In genomic region chr15:94028809-94029208, GRCh38 we compare ENCODE assay signal across 27 cellular contexts.
"Had no signal": no experiment of that assay in that cellular context is flagged by ENCODE, and none has a peak within 500 bp of the region (broad histone marks: within the 10 kb centered on the region; RNA-seq: fewer than 3 reads in every experiment).

No MANE protein-coding gene starts in this region.

- H3K9me3 ChIP-seq: breast epithelium, colonic mucosa, esophagus muscularis mucosa, gastrocnemius medialis, spleen, thyroid gland had no signal

- H3K27ac Mint-ChIP-seq: activated naive CD8-positive, alpha-beta T cell treated with anti-CD3 and anti-CD28 coated beads for 36 hours; activated T-helper 2 cell treated with anti-CD3 and anti-CD28 coated beads, Interferon-gamma antibody, Interleukin-2, Interleukin-4, amounts not matched to agents 10 μg/mL and 5 μg/mL and 100 μg/mL, durations not matched to agents 14 hours and 24 hours and 36 hours; effector memory CD8-positive, alpha-beta T cell; memory B cell; naive thymus-derived CD4-positive, alpha-beta T cell had no signal

- H3K36me3 Mint-ChIP-seq: activated naive CD8-positive, alpha-beta T cell treated with anti-CD3 and anti-CD28 coated beads for 36 hours; memory B cell; naive thymus-derived CD4-positive, alpha-beta T cell had no signal

- H3K9me3 Mint-ChIP-seq: activated naive CD8-positive, alpha-beta T cell treated with anti-CD3 and anti-CD28 coated beads for 36 hours; activated T-cell treated with anti-CD3 and anti-CD28 coated beads, Interleukin-2, amount 50 U/mL, for 4 hours; activated T-helper 2 cell treated with anti-CD3 and anti-CD28 coated beads, Interferon-gamma antibody, Interleukin-2, Interleukin-4, amounts not matched to agents 10 μg/mL and 5 μg/mL and 100 μg/mL, durations not matched to agents 14 hours and 24 hours and 36 hours; central memory CD8-positive, alpha-beta T cell; effector memory CD8-positive, alpha-beta T cell; memory B cell had no signal

- H3K4me1 Mint-ChIP-seq: activated naive CD8-positive, alpha-beta T cell treated with anti-CD3 and anti-CD28 coated beads for 36 hours; central memory CD8-positive, alpha-beta T cell; memory B cell; naive thymus-derived CD4-positive, alpha-beta T cell had no signal

- H3K27ac ChIP-seq: breast epithelium, colonic mucosa, dorsolateral prefrontal cortex, gastrocnemius medialis, spleen, thyroid gland, WERI-Rb-1 had no signal

- DNase-seq: activated CD4-positive, alpha-beta T cell treated with anti-CD3 and anti-CD28 coated beads, Interleukin-2, amount 50 U/mL, for 4 hours; activated CD8-positive, alpha-beta memory T cell treated with anti-CD3 and anti-CD28 coated beads for 24 hours; activated CD8-positive, alpha-beta memory T cell treated with anti-CD3 and anti-CD28 coated beads, Interleukin-2, amount 50 U/mL, for 48 hours; activated naive CD4-positive, alpha-beta T cell; activated naive CD8-positive, alpha-beta T cell treated with anti-CD3 and anti-CD28 coated beads for 36 hours; activated T-cell treated with anti-CD3 and anti-CD28 coated beads, Interleukin-2, amount 50 U/mL, for 4 hours; colonic mucosa; dorsolateral prefrontal cortex; effector memory CD8-positive, alpha-beta T cell; gastrocnemius medialis; hippocampal formation; islet precursor cell; left cardiac atrium; naive thymus-derived CD4-positive, alpha-beta T cell; spleen; stimulated activated CD4-positive, alpha-beta T cell treated with anti-CD3 and anti-CD28 coated beads, Interleukin-4, amount 100 ng/mL, for 1 hour; stimulated activated naive CD4-positive, alpha-beta T cell; SW 1271; T-helper 2 cell; thyroid gland; WERI-Rb-1 had no signal

- H3K4me3 Mint-ChIP-seq: activated naive CD8-positive, alpha-beta T cell treated with anti-CD3 and anti-CD28 coated beads for 36 hours; activated T-cell treated with anti-CD3 and anti-CD28 coated beads, Interleukin-2, amount 50 U/mL, for 4 hours; central memory CD8-positive, alpha-beta T cell; effector memory CD8-positive, alpha-beta T cell; memory B cell; naive thymus-derived CD4-positive, alpha-beta T cell; neural crest cell had no signal

- ATAC-seq: activated T-cell treated with anti-CD3 and anti-CD28 coated beads, Interleukin-2, amount 50 U/mL, for 4 hours; effector memory CD8-positive, alpha-beta T cell; gastrocnemius medialis; left cardiac atrium; naive thymus-derived CD4-positive, alpha-beta T cell had no signal

- H3K27me3 ChIP-seq: breast epithelium, colonic mucosa, esophagus muscularis mucosa, gastrocnemius medialis, thyroid gland had no signal

- H3K4me1 ChIP-seq: breast epithelium, colonic mucosa, gastrocnemius medialis, spleen, thyroid gland had no signal

- H3K36me3 ChIP-seq: breast epithelium, colonic mucosa, esophagus muscularis mucosa, gastrocnemius medialis, spleen, thyroid gland, WERI-Rb-1 had no signal

- H3K4me3 ChIP-seq: breast epithelium, colonic mucosa, dorsolateral prefrontal cortex, esophagus muscularis mucosa, gastrocnemius medialis, spleen, thyroid gland had no signal
